31 cellular contexts compared by ENCODE assay signal in the genomic region with DNA sequence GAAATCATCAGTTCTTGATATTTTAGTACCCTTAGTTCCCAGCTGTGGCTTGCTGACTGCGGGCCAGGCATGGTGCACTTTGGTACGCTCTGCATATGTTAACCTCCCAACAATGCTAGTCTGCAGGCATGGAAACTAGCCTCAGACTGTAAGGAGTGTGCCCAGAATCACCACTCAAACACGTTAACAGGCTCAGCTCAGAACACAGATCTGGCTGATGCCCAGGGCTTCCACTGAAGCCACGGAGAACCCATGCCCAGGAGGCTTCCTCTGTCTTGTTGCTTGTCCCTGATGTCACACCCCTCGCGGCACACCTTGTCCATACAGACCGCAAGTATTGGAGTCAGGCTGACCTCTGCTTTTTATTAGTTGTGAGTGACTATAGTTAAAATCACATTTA.
"Had no signal": no experiment of that assay in that cellular context is flagged by ENCODE, and none has a peak within 500 bp of the region (broad histone marks: within the 10 kb centered on the region; RNA-seq: fewer than 3 reads in every experiment).

No MANE protein-coding gene starts in this region.

- FAIRE-seq: endothelial cell of umbilical vein, small intestine had no signal

- H3K4me1 ChIP-seq: foreskin keratinocyte, psoas muscle, right lobe of liver had no signal

- H3K27me3 ChIP-seq: esophagus muscularis mucosa, foreskin keratinocyte, gastroesophageal sphincter, ovary, right lobe of liver, thyroid gland had no signal

- DNase-seq: dermis blood vessel endothelial cell; effector memory CD4-positive, alpha-beta T cell; foreskin keratinocyte; hypothalamus; immature natural killer cell; islet precursor cell; kidney glomerular epithelial cell; mesendoderm; midbrain; naive thymus-derived CD4-positive, alpha-beta T cell; nucleus accumbens; ovary; posterior cingulate gyrus; psoas muscle; retina; right lobe of liver; small intestine; stimulated activated CD4-positive, alpha-beta T cell treated with anti-CD3 and anti-CD28 coated beads, Interleukin-12 subunit alpha, Interleukin-12 subunit beta, amount 100 ng/mL, for 4 hours; stimulated activated CD4-positive, alpha-beta T cell treated with anti-CD3 and anti-CD28 coated beads, Interleukin-1b, Interleukin-23, amount 100 ng/mL, for 48 hours; stimulated activated CD4-positive, alpha-beta T cell treated with anti-CD3 and anti-CD28 coated beads, Interleukin-4, amount 100 ng/mL, for 1 hour; stimulated activated CD8-positive, alpha-beta memory T cell treated with anti-CD3 and anti-CD28 coated beads, Interleukin-4, amount 100 ng/mL, for 48 hours; stimulated activated naive CD4-positive, alpha-beta T cell; stimulated activated naive CD8-positive, alpha-beta T cell treated with anti-CD3 and anti-CD28 coated beads, Interleukin-15, amount 100 ng/mL, for 72 hours; thyroid gland had no signal

- H3K9me3 Mint-ChIP-seq: central memory CD8-positive, alpha-beta T cell; immature natural killer cell; stimulated activated naive CD8-positive, alpha-beta T cell treated with anti-CD3 and anti-CD28 coated beads, Interleukin-15, amount 100 ng/mL, for 72 hours; type B pancreatic cell had no signal

- H3K4me3 ChIP-seq: coronary artery, esophagus muscularis mucosa, gastroesophageal sphincter, ovary, psoas muscle, right lobe of liver, thyroid gland had no signal

- H3K9me3 ChIP-seq: esophagus muscularis mucosa, gastroesophageal sphincter, ovary, psoas muscle, right lobe of liver, thyroid gland had no signal

- H3K27me3 Mint-ChIP-seq: central memory CD8-positive, alpha-beta T cell; stimulated activated naive CD8-positive, alpha-beta T cell treated with anti-CD3 and anti-CD28 coated beads, Interleukin-15, amount 100 ng/mL, for 72 hours; type B pancreatic cell had no signal

- H3K36me3 ChIP-seq: ovary had no signal

- H3K27ac Mint-ChIP-seq: immature natural killer cell; naive thymus-derived CD4-positive, alpha-beta T cell; nephron; stimulated activated naive CD8-positive, alpha-beta T cell treated with anti-CD3 and anti-CD28 coated beads, Interleukin-15, amount 100 ng/mL, for 72 hours; type B pancreatic cell had no signal

- H3K4me1 Mint-ChIP-seq: central memory CD8-positive, alpha-beta T cell; immature natural killer cell had no signal

- H3K4me3 Mint-ChIP-seq: central memory CD8-positive, alpha-beta T cell; immature natural killer cell; naive thymus-derived CD4-positive, alpha-beta T cell; nephron; stimulated activated naive CD8-positive, alpha-beta T cell treated with anti-CD3 and anti-CD28 coated beads, Interleukin-15, amount 100 ng/mL, for 72 hours; type B pancreatic cell had no signal

- H3K27ac ChIP-seq: coronary artery, esophagus muscularis mucosa, foreskin keratinocyte, gastroesophageal sphincter, ovary, psoas muscle, right lobe of liver, thyroid gland had no signal

- ATAC-seq: foreskin keratinocyte; gastroesophageal sphincter; naive thymus-derived CD4-positive, alpha-beta T cell; psoas muscle; right lobe of liver; stimulated activated naive CD8-positive, alpha-beta T cell treated with anti-CD3 and anti-CD28 coated beads, Interleukin-15, amount 100 ng/mL, for 72 hours had no signal
